ENCODE assay signal across 1 cellular context in the genomic region with DNA sequence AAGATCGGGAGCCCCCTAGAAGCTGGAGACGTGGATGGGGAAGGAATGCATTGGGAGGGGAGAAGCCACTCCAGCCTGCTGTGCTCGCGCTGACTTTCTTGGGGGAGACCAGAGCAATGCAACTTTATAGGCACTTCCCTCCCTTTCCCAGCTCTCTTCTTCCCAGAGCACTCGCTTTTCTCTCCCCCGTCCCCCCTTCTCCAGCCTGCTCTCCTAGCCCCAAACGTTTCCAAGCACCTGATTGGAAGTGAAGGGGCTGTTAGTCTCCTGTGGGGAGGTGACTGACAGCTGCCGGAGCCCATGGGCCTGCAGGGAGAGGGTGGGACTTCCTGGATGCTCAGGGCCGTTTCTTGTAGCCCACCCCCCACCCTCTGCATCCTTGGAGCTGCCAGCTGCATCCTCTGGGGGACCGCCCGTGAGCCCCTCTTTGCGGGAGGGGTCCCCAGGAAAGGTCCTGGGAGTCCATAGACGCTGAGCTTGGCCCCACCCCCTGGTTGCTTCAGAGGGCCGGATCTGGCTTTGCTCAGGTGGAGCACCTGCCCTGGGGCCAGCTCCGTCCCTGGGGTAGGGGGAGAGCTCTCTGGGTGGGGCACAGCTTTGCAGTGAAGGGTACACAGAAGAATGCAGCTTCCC.
TF ChIP-seq lines count a peak whose summit lies in the region.

No MANE protein-coding gene starts in this region.

TF ChIP-seq in SK-N-SH, 30 proteins besides CTCF, POLR2A, EP300 and RAD21 (continued from another document):
- TF ChIP-seq, protein P1, sequence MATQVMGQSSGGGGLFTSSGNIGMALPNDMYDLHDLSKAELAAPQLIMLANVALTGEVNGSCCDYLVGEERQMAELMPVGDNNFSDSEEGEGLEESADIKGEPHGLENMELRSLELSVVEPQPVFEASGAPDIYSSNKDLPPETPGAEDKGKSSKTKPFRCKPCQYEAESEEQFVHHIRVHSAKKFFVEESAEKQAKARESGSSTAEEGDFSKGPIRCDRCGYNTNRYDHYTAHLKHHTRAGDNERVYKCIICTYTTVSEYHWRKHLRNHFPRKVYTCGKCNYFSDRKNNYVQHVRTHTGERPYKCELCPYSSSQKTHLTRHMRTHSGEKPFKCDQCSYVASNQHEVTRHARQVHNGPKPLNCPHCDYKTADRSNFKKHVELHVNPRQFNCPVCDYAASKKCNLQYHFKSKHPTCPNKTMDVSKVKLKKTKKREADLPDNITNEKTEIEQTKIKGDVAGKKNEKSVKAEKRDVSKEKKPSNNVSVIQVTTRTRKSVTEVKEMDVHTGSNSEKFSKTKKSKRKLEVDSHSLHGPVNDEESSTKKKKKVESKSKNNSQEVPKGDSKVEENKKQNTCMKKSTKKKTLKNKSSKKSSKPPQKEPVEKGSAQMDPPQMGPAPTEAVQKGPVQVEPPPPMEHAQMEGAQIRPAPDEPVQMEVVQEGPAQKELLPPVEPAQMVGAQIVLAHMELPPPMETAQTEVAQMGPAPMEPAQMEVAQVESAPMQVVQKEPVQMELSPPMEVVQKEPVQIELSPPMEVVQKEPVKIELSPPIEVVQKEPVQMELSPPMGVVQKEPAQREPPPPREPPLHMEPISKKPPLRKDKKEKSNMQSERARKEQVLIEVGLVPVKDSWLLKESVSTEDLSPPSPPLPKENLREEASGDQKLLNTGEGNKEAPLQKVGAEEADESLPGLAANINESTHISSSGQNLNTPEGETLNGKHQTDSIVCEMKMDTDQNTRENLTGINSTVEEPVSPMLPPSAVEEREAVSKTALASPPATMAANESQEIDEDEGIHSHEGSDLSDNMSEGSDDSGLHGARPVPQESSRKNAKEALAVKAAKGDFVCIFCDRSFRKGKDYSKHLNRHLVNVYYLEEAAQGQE (IDR thresholded peaks at IDR 0.05; ENCODE audit: low read depth, low read length) = no peak
